In the genomic region with DNA sequence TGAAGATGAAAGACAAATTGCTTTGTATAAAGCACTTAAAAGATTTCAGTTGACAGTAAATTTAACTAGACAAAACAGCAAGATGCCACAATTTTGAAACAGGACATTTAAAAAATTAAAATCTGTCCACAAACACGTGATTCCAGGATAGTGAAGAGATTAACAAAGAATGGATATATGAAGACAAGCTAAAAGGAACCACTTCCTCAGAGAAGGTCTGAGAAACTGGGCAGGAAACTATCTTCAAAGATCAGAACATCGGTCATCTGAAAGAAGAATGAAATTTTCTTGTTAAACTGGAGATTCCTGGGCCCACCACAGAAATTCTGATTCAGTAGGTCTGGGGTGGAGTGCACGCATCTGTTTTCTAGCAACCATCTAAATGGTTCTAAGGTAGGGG, we compare ENCODE assay signal across 11 cellular contexts. TPM values are rescaled to one million over a fixed set of nuclear protein-coding genes. Genes with fewer than 3 reads are reported as not detected.
A peak's percentile ranks its signal among the peaks of the same experiment; 100 is the strongest.
DNase-seq lines count a peak whose midpoint lies in the region; ATAC-seq and TF ChIP-seq lines count a peak whose summit lies in the region.
"Had no signal": no experiment of that assay in that cellular context is flagged by ENCODE, and none has a peak within 500 bp of the region (broad histone marks: within the 10 kb centered on the region; RNA-seq: fewer than 3 reads in every experiment).

No MANE protein-coding gene starts in this region.

- H3K27ac Mint-ChIP-seq in activated CD8-positive, alpha-beta memory T cell treated with anti-CD3 and anti-CD28 coated beads, Interleukin-2, amount 10 ng/mL, durations not matched to agents 7 days and 5 days = peak overlapping the region; percentile 96
- no peak overlapping the region for H3K27ac Mint-ChIP-seq in stimulated activated naive B cell treated with anti-CD40 and anti-IgM and Interleukin-4, amounts not matched to agents 10 μg/mL and 1 μg/mL and 100 μg/mL, for 72 hours

- H3K36me3 Mint-ChIP-seq in activated CD8-positive, alpha-beta memory T cell treated with anti-CD3 and anti-CD28 coated beads, Interleukin-2, amount 10 ng/mL, durations not matched to agents 7 days and 5 days = peaks cover 19% of the 10 kb centered on the region
- peaks cover 15 to 25% of the 10 kb centered on the region in 2 donors for H3K36me3 Mint-ChIP-seq in stimulated activated naive B cell treated with anti-CD40 and anti-IgM and Interleukin-4, amounts not matched to agents 10 μg/mL and 1 μg/mL and 100 μg/mL, for 72 hours

- no peak for ATAC-seq in activated CD8-positive, alpha-beta memory T cell treated with anti-CD3 and anti-CD28 coated beads, Interleukin-2, amount 10 ng/mL, durations not matched to agents 7 days and 5 days
- no peak for ATAC-seq in stimulated activated naive B cell treated with anti-CD40 and anti-IgM and Interleukin-4, amounts not matched to agents 10 μg/mL and 1 μg/mL and 100 μg/mL, for 72 hours (replicated peaks)
- no peak for ATAC-seq in HG02885 (IDR thresholded peaks at IDR 0.05; ENCODE audit: poor library complexity, unreplicated experiment)

- H3K9me3 ChIP-seq in SU-DHL-6 (ENCODE audit: insufficient read depth, low read length) = no peaks in the 10 kb centered on the region
- H3K9me3 ChIP-seq: neutrophil, uterus had no signal

- H4K20me1 ChIP-seq in SU-DHL-6 (ENCODE audit: low read depth, low read length) = no peaks in the 10 kb centered on the region

- peaks cover 41% of the 10 kb centered on the region for H3K79me2 ChIP-seq in SU-DHL-6 (ENCODE audit: insufficient read depth, low read length)

- no peak for TF ChIP-seq CTCF in SU-DHL-6 (IDR thresholded peaks at IDR 0.05; ENCODE audit: insufficient read depth, low read length, poor library complexity, severe bottlenecking)
- TF ChIP-seq CTCF in fibroblast of mammary gland (conservative IDR thresholded peaks at IDR 0.05; ENCODE audit: control insufficient read depth, insufficient read depth, low read depth, low read length) = no peak

- H3K36me3 ChIP-seq in SU-DHL-6 (ENCODE audit: low read length) = no peaks in the 10 kb centered on the region; the same call in 1 of the 2 replicates
- H3K36me3 ChIP-seq: uterus had no signal

- H3K27me3 Mint-ChIP-seq in activated CD8-positive, alpha-beta memory T cell treated with anti-CD3 and anti-CD28 coated beads, Interleukin-2, amount 10 ng/mL, durations not matched to agents 7 days and 5 days = no peaks in the 10 kb centered on the region
- no peaks in the 10 kb centered on the region for H3K27me3 Mint-ChIP-seq in stimulated activated naive B cell treated with anti-CD40 and anti-IgM and Interleukin-4, amounts not matched to agents 10 μg/mL and 1 μg/mL and 100 μg/mL, for 72 hours

- peak overlapping the region; percentile 85 for H3K4me2 ChIP-seq in SU-DHL-6 (ENCODE audit: low read depth, low read length, poor library complexity, severe bottlenecking)

- H2AFZ ChIP-seq in SU-DHL-6 (ENCODE audit: low read depth, low read length, severe bottlenecking) = peak overlapping the region; percentile 80

- peaks cover 35% of the 10 kb centered on the region for H3K4me1 Mint-ChIP-seq in activated CD8-positive, alpha-beta memory T cell treated with anti-CD3 and anti-CD28 coated beads, Interleukin-2, amount 10 ng/mL, durations not matched to agents 7 days and 5 days
- peaks cover 19 to 32% of the 10 kb centered on the region in 2 donors for H3K4me1 Mint-ChIP-seq in stimulated activated naive B cell treated with anti-CD40 and anti-IgM and Interleukin-4, amounts not matched to agents 10 μg/mL and 1 μg/mL and 100 μg/mL, for 72 hours

- H3K27me3 ChIP-seq in SU-DHL-6 (ENCODE audit: low read length) = no peaks in the 10 kb centered on the region
- H3K27me3 ChIP-seq: neutrophil, uterus had no signal

- H3K4me3 Mint-ChIP-seq in activated CD8-positive, alpha-beta memory T cell treated with anti-CD3 and anti-CD28 coated beads, Interleukin-2, amount 10 ng/mL, durations not matched to agents 7 days and 5 days = peak overlapping the region; percentile 84
- H3K4me3 Mint-ChIP-seq in stimulated activated naive B cell treated with anti-CD40 and anti-IgM and Interleukin-4, amounts not matched to agents 10 μg/mL and 1 μg/mL and 100 μg/mL, for 72 hours = peak overlapping the region; percentile 86 to 98

- no peaks in the 10 kb centered on the region for H3K9me3 Mint-ChIP-seq in activated CD8-positive, alpha-beta memory T cell treated with anti-CD3 and anti-CD28 coated beads, Interleukin-2, amount 10 ng/mL, durations not matched to agents 7 days and 5 days (ENCODE audit: low read depth)
- no peaks in the 10 kb centered on the region for H3K9me3 Mint-ChIP-seq in stimulated activated naive B cell treated with anti-CD40 and anti-IgM and Interleukin-4, amounts not matched to agents 10 μg/mL and 1 μg/mL and 100 μg/mL, for 72 hours

- peak overlapping the region; percentile 79 for H3K4me3 ChIP-seq in SU-DHL-6 (ENCODE audit: insufficient read depth, low read length, poor library complexity, severe bottlenecking)
- H3K4me3 ChIP-seq in fibroblast of mammary gland (ENCODE audit: control insufficient read depth, low read depth, low read length) = peak overlapping the region; percentile 71

- CTCF ChIA-PET in activated CD8-positive, alpha-beta memory T cell treated with anti-CD3 and anti-CD28 coated beads, Interleukin-2, amount 10 ng/mL, durations not matched to agents 7 days and 5 days (lab: Charles Lee) = interaction anchor here (1.5 kb wide), 1 partner anchor 153 kb away, joined by 5 read pairs; a partner anchor contains a TSS

- 0 out of 2 replicates have a peak, but pooled peaks cover 4% of the 10 kb centered on the region for H3F3A ChIP-seq in SU-DHL-6 (ENCODE audit: insufficient read depth)

- no peaks in the 10 kb centered on the region for H3K9me2 ChIP-seq in SU-DHL-6 (replicated peaks; ENCODE audit: insufficient read depth, low read length)

- peak overlapping the region; percentile 3; the same call in 1 of the 2 replicates for H3K27ac ChIP-seq in SU-DHL-6 (ENCODE audit: low read depth, low read length)
- H3K27ac ChIP-seq: neutrophil had no signal

- no peak for DNase-seq in activated CD8-positive, alpha-beta memory T cell treated with anti-CD3 and anti-CD28 coated beads, Interleukin-2, amount 10 ng/mL, durations not matched to agents 7 days and 5 days
- no peak for DNase-seq in activated CD8-positive, alpha-beta memory T cell treated with anti-CD3 and anti-CD28 coated beads for 24 hours
- DNase-seq in fibroblast of mammary gland (ENCODE audit: low read depth) = no peak
- no peak for DNase-seq in stimulated activated naive B cell treated with anti-CD40 and anti-IgM and Interleukin-4, amounts not matched to agents 10 μg/mL and 1 μg/mL and 100 μg/mL, for 72 hours
- no peak for DNase-seq in NCI-H1092 (lab: John Stamatoyannopoulos, UW)
- no peak for DNase-seq in NCI-H1417 (lab: John Stamatoyannopoulos, UW)
- DNase-seq: activated effector memory CD4-positive, alpha-beta T cell treated with anti-CD3 and anti-CD28 coated beads, Interleukin-2, amount 50 U/mL, for 16 hours; uterus had no signal

- peak overlapping the region; percentile 88 for H3K9ac ChIP-seq in SU-DHL-6 (ENCODE audit: low read length)

RNA-seq across cellular contexts. Expression of a gene that starts 1.4 kb away (rescaled TPM):
- 10 to 100 TPM; 17.8 to 18.6 TPM for total RNA-seq in activated CD8-positive, alpha-beta memory T cell treated with anti-CD3 and anti-CD28 coated beads, Interleukin-2, amount 10 ng/mL, durations not matched to agents 7 days and 5 days

RNA-seq across cellular contexts. Expression of a gene that starts 1.5 kb away (rescaled TPM):
- total RNA-seq in activated CD8-positive, alpha-beta memory T cell treated with anti-CD3 and anti-CD28 coated beads, Interleukin-2, amount 10 ng/mL, durations not matched to agents 7 days and 5 days = 10 to 100 TPM; 30.3 to 34.6 TPM
